Comparison of ENCODE assay signal across 16 cellular contexts in genomic region chr19:35395762-35396199, GRCh38. TPM values are rescaled to one million over a fixed set of nuclear protein-coding genes. Genes with fewer than 3 reads are reported as not detected.
DNase-seq lines count a peak whose midpoint lies in the region; ATAC-seq, FAIRE-seq and TF ChIP-seq lines count a peak whose summit lies in the region.
"Had no signal": no experiment of that assay in that cellular context is flagged by ENCODE, and none has a peak within 500 bp of the region (broad histone marks: within the 10 kb centered on the region; RNA-seq: fewer than 3 reads in every experiment).

No MANE protein-coding gene starts in this region.

- no peaks in the 10 kb centered on the region for H3K9me3 ChIP-seq in Panc1 (ENCODE audit: control insufficient read depth, insufficient read depth, low read depth, low read length)
- H3K9me3 ChIP-seq in heart left ventricle, result no peaks in the 10 kb centered on the region
- no peaks in the 10 kb centered on the region for H3K9me3 ChIP-seq in pancreas
- H3K9me3 ChIP-seq: esophagus squamous epithelium, SJCRH30 had no signal

- POLR2A ChIA-PET in Panc1 (lab: Charles Lee), result no interaction called here

- intact Hi-C loops in Panc1 (cut with micrococcal nuclease; ENCODE audit: unreplicated experiment) (no loop called here), heart left ventricle (cut with DNase I) (no loop called here), pancreas (cut with DNase I) (no loop called here)

- BruUV-seq in Panc1 (replicated peaks; lab: Mats Ljungman, UMichigan), result no TSS peak

- no peak overlapping the region for H3K27ac ChIP-seq in Panc1 (ENCODE audit: low read length)
- H3K27ac ChIP-seq in heart left ventricle, result no peak overlapping the region
- peak overlapping the region; percentile 20 to 54 (median 31) for H3K27ac ChIP-seq in pancreas
- H3K27ac ChIP-seq: esophagus squamous epithelium, SJCRH30 had no signal

- no peak for FAIRE-seq in pancreas (lab: Jason Lieb, UNC)
- FAIRE-seq: GM18507 had no signal

- DNase-seq in ELF-1 (ENCODE audit: low read depth, low spot score) (peak; percentile 88), Panc1 (ENCODE audit: low read depth, low spot score) (no peak), heart left ventricle (peak in 1 of 5 donors; percentile 43), pancreas (peak; percentile 78 to 93 (median 82)), iPS-NIHi11 (ENCODE audit: low spot score) (no peak), NCI-H1092 (lab: John Stamatoyannopoulos, UW) (no peak)
- no peak for DNase-seq in NK-92 treated with Interleukin-12 subunit alpha and Interleukin-12 subunit beta, amount 100 ng/mL, for 24 hours (lab: John Stamatoyannopoulos, UW)
- DNase-seq: activated naive CD8-positive, alpha-beta T cell treated with anti-CD3 and anti-CD28 coated beads for 36 hours; esophagus squamous epithelium; midbrain; MM.1S; SJCRH30 had no signal

- ATAC-seq in Panc1 (peak; percentile 84), heart left ventricle (peak in 3 of 4 donors; percentile 47 to 73 (median 70)), pancreas (peak; percentile 97 to 99 (median 98)), GM18858 (IDR thresholded peaks at IDR 0.05; ENCODE audit: unreplicated experiment) (no peak)

- H3K36me3 ChIP-seq in Panc1 (ENCODE audit: control insufficient read depth, insufficient read depth, low read length) (no peaks in the 10 kb centered on the region), heart left ventricle (no peaks in the 10 kb centered on the region), pancreas (no peaks in the 10 kb centered on the region)
- H3K36me3 ChIP-seq: esophagus squamous epithelium, SJCRH30 had no signal

- TF ChIP-seq POLR2A in heart left ventricle (IDR thresholded peaks at IDR 0.05), result no peak

- in situ Hi-C loops in Panc1 (cut with HindIII; ENCODE audit: low pct_unique_long_range_greater_than_20kb, low sequenced_read_pairs), result no loop called here

- CTCF ChIA-PET in Panc1 (lab: Charles Lee), result no interaction called here

- TF ChIP-seq CTCF in Panc1 (IDR thresholded peaks at IDR 0.05), result no peak
- TF ChIP-seq CTCF in heart left ventricle (IDR thresholded peaks at IDR 0.05), result no peak
- TF ChIP-seq CTCF in pancreas (IDR thresholded peaks at IDR 0.05), result no peak

- H3K4me1 ChIP-seq in Panc1 (ENCODE audit: control insufficient read depth, insufficient read depth, low read length), result no peaks in the 10 kb centered on the region
- peaks cover 0 to 10% (median 0%) of the 10 kb centered on the region in 12 donors for H3K4me1 ChIP-seq in heart left ventricle
- peaks cover 0 to 8% (median 0%) of the 10 kb centered on the region in 3 donors for H3K4me1 ChIP-seq in pancreas
- H3K4me1 ChIP-seq: SJCRH30 had no signal

- WGBS in heart left ventricle, 4 donors, result 24 to 33% (median 26%) methylated on average over 8 to 12 of the region's 12 CpGs
- WGBS in pancreas, 2 donors, result 4 to 5% methylated on average over 12 of the region's 12 CpGs

- H3K4me3 ChIP-seq in Panc1 (ENCODE audit: low read depth in 2 of 2, low read length in 2 of 2) (no peak overlapping the region), heart left ventricle (no peak overlapping the region), pancreas (no peak overlapping the region)
- H3K4me3 ChIP-seq: esophagus squamous epithelium, SJCRH30 had no signal

- H3K27me3 ChIP-seq in Panc1 (ENCODE audit: control insufficient read depth, insufficient read depth, low read length) (no peaks in the 10 kb centered on the region), heart left ventricle (no peaks in the 10 kb centered on the region), pancreas (no peaks in the 10 kb centered on the region)

RNA-seq across cellular contexts. Expression of gene GPR42, which starts 24.9 kb away (rescaled TPM):
- total RNA-seq in Panc1 (2021; ENCODE audit: unreplicated experiment) (not detected), heart left ventricle (not detected), pancreas (under 1 TPM in 2 of 6 donors, not detected in 4; 0.12 to 0.16 TPM)
- polyA plus RNA-seq in Panc1 (2012; ENCODE audit: insufficient read length), result not detected
- polyA plus RNA-seq in heart left ventricle (not detected), pancreas (under 1 TPM in 1 of 2 donors, not detected in 1; 0.52 TPM)
- total RNA-seq: cerebellum, esophagus squamous epithelium, right cardiac atrium, SJCRH30 had no signal
- polyA plus RNA-seq: right cardiac atrium had no signal

RNA-seq across cellular contexts. Expression of gene FFAR3, which starts 37.5 kb away (rescaled TPM):
- total RNA-seq in Panc1 (2021; ENCODE audit: unreplicated experiment) (not detected), heart left ventricle (under 1 TPM in 1 of 9 donors, not detected in 8; 0.96 TPM), pancreas (under 1 TPM in 5 of 6 donors, not detected in 1; 0.09 to 0.37 (median 0.26) TPM)
- not detected for polyA plus RNA-seq in Panc1 (2012; ENCODE audit: insufficient read length)
- polyA plus RNA-seq in heart left ventricle (under 1 TPM; 0.11 to 0.15 TPM), pancreas (1 to 10 TPM; 1.5 to 2.7 TPM)
- total RNA-seq: cerebellum, esophagus squamous epithelium, SJCRH30 had no signal

RNA-seq across cellular contexts. Expression of gene FFAR1, which starts 48.1 kb away (rescaled TPM):
- total RNA-seq in Panc1 (2021; ENCODE audit: unreplicated experiment) (not detected), heart left ventricle (not detected), pancreas (1 to 10 TPM in 4 of 6 donors, under 1 TPM in 2; 0.60 to 3.5 (median 1.8) TPM)
- not detected for polyA plus RNA-seq in Panc1 (2012; ENCODE audit: insufficient read length)
- polyA plus RNA-seq in heart left ventricle (not detected), pancreas (10 to 100 TPM in 1 of 2 donors, 1 to 10 TPM in 1; 3.6 to 30.1 TPM)
- total RNA-seq: cerebellum, esophagus squamous epithelium, right cardiac atrium, SJCRH30 had no signal
- polyA plus RNA-seq: right cardiac atrium had no signal

RNA-seq across cellular contexts. Expression of gene FFAR2, which starts 52.3 kb away (rescaled TPM):
- total RNA-seq in Panc1 (2021; ENCODE audit: unreplicated experiment), result not detected
- polyA plus RNA-seq in Panc1 (2012; ENCODE audit: insufficient read length), result not detected
- 1 to 10 TPM in 2 of 9 donors, under 1 TPM in 6, not detected in 1; 0.12 to 3.4 (median 0.40) TPM for total RNA-seq in heart left ventricle
- under 1 TPM in 1 of 2 donors, not detected in 1; 0.15 TPM for polyA plus RNA-seq in heart left ventricle
- under 1 TPM in 4 of 6 donors, not detected in 2; 0.20 to 0.95 (median 0.35) TPM for total RNA-seq in pancreas
- 1 to 10 TPM in 1 of 2 donors, under 1 TPM in 1; 0.30 to 2.5 TPM for polyA plus RNA-seq in pancreas
- total RNA-seq: activated naive CD8-positive, alpha-beta T cell treated with anti-CD3 and anti-CD28 coated beads for 36 hours; cerebellum; SJCRH30 had no signal

Comparison
In these comparisons a context has a peak if more than half of its experiments do, and no peak if none do; other contexts are left out.
1. DNase-seq: peak in ELF-1 (single experiment) and pancreas (6 of 6); none in Panc1 (single experiment), iPS-NIHi11 (single experiment), NCI-H1092 (single experiment) and NK-92 treated with Interleukin-12 subunit alpha and Interleukin-12 subunit beta, amount 100 ng/mL, for 24 hours (single experiment).
2. H3K27ac ChIP-seq: peak in pancreas (4 of 4); none in Panc1 (single experiment) and heart left ventricle (0 of 12).